7 cellular contexts compared by ENCODE assay signal in genomic region chr17:68492394-68493054, GRCh38. TPM values are rescaled to one million over a fixed set of nuclear protein-coding genes. Genes with fewer than 3 reads are reported as not detected.
A peak's percentile ranks its signal among the peaks of the same experiment; 100 is the strongest.
DNase-seq lines count a peak whose midpoint lies in the region; ATAC-seq and TF ChIP-seq lines count a peak whose summit lies in the region.
"Not testable (repeated sequence)": the region's sequence is repeated elsewhere in the genome, so short reads cannot be mapped to it uniquely, and the experiment has no call there.

No MANE protein-coding gene starts in this region.

- H3K36me3 Mint-ChIP-seq in IgD-negative memory B cell = not testable (repeated sequence)

- H3K9me3 Mint-ChIP-seq in IgD-negative memory B cell = not testable (repeated sequence)

- not testable (repeated sequence) for H3K18ac ChIP-seq in trophoblast cell (ENCODE audit: low read length)

- TF ChIP-seq POLR2A in heart left ventricle (IDR thresholded peaks at IDR 0.05); suprapubic skin (IDR thresholded peaks at IDR 0.05): not testable (repeated sequence)

- intact Hi-C loops in colonic mucosa (cut with DNase I); heart left ventricle (cut with DNase I); lower lobe of right lung (cut with DNase I): not testable (repeated sequence)

- not testable (repeated sequence) for H3K4me1 ChIP-seq in colonic mucosa; trophoblast cell (ENCODE audit: control insufficient read depth in 1 of 2, insufficient read depth in 2 of 2, low read length in 2 of 2)
- peaks cover 0 to 59% (median 26%) of the 10 kb centered on the region in 12 donors for H3K4me1 ChIP-seq in heart left ventricle
- H3K4me1 ChIP-seq in lower lobe of right lung = peaks cover 51% of the 10 kb centered on the region
- H3K4me1 ChIP-seq in suprapubic skin = peaks cover 32% of the 10 kb centered on the region

- H3K27me3 ChIP-seq in colonic mucosa; heart left ventricle; lower lobe of right lung (ENCODE audit: low read depth); trophoblast cell (ENCODE audit: insufficient read depth, low read length); suprapubic skin: not testable (repeated sequence)

- peak overlapping the region in 1 of 2 donors; percentile 43 for H3K9ac ChIP-seq in colonic mucosa (ENCODE audit: low read depth in 2 of 2, low read length in 2 of 2)
- H3K9ac ChIP-seq in trophoblast cell (ENCODE audit: low read length) = not testable (repeated sequence)

- not testable (repeated sequence) for H3K79me1 ChIP-seq in trophoblast cell (ENCODE audit: low read length)

- not testable (repeated sequence) for H2BK12ac ChIP-seq in trophoblast cell (ENCODE audit: low read length)

- not testable (repeated sequence) for H3K36me3 ChIP-seq in colonic mucosa; heart left ventricle; lower lobe of right lung; trophoblast cell (ENCODE audit: control insufficient read depth in 1 of 2, insufficient read depth in 2 of 2, low read length in 2 of 2); suprapubic skin

- H3K4me2 ChIP-seq in trophoblast cell (ENCODE audit: low read length) = not testable (repeated sequence)

- not testable (repeated sequence) for H4K91ac ChIP-seq in trophoblast cell (ENCODE audit: low read depth, low read length)

- not testable (repeated sequence) for H4K8ac ChIP-seq in trophoblast cell (ENCODE audit: low read depth, low read length)

- not testable (repeated sequence) for DNase-seq in colonic mucosa; heart left ventricle; lower lobe of right lung; trophoblast cell; suprapubic skin (ENCODE audit: low spot score in 2 of 2)

- H3K79me2 ChIP-seq in trophoblast cell (ENCODE audit: control insufficient read depth, insufficient read depth, low read length, poor library complexity) = not testable (repeated sequence)

- TF ChIP-seq EP300 in suprapubic skin (IDR thresholded peaks at IDR 0.05) = not testable (repeated sequence)

- WGBS in heart left ventricle, 4 donors = 90 to 95% (median 93%) methylated on average over 8 of the region's 8 CpGs
- WGBS in trophoblast cell (ENCODE audit: extremely low coverage, insufficient coverage, insufficient read length) = no CpG with 5 or more reads among the region's 8 CpGs
- WGBS in suprapubic skin = 70% methylated on average over 8 of the region's 8 CpGs

- peak overlapping the region; percentile 14 to 64 (median 53) for H3K27ac Mint-ChIP-seq in IgD-negative memory B cell

- H3K14ac ChIP-seq in trophoblast cell (ENCODE audit: low read length) = not testable (repeated sequence)

- peak in 1 of 4 donors; percentile 2 for ATAC-seq in heart left ventricle
- ATAC-seq in lower lobe of right lung = peak; percentile 52 to 65

- peaks cover 19 to 30% (median 27%) of the 10 kb centered on the region in 3 donors for H3K4me1 Mint-ChIP-seq in IgD-negative memory B cell

- H3K27me3 Mint-ChIP-seq in IgD-negative memory B cell = not testable (repeated sequence)

- not testable (repeated sequence) for H2BK5ac ChIP-seq in trophoblast cell (ENCODE audit: low read depth, low read length, poor library complexity)

- H4K12ac ChIP-seq in trophoblast cell (ENCODE audit: low read depth, low read length) = not testable (repeated sequence)

- not testable (repeated sequence) for TF ChIP-seq CTCF in VCaP (conservative IDR thresholded peaks at IDR 0.05); colonic mucosa (IDR thresholded peaks at IDR 0.05); heart left ventricle (IDR thresholded peaks at IDR 0.05); lower lobe of right lung (IDR thresholded peaks at IDR 0.05); suprapubic skin (IDR thresholded peaks at IDR 0.05)

- H2BK120ac ChIP-seq in trophoblast cell (ENCODE audit: insufficient read depth, low read length, poor library complexity) = not testable (repeated sequence)

- peak overlapping the region in 2 of 4 donors; percentile 5 to 17 for H3K4me3 Mint-ChIP-seq in IgD-negative memory B cell

- H3K4me3 ChIP-seq in colonic mucosa; heart left ventricle; trophoblast cell (ENCODE audit: low read depth, low read length); suprapubic skin: not testable (repeated sequence)
- H3K4me3 ChIP-seq in lower lobe of right lung = peak overlapping the region; percentile 12

- H3K23ac ChIP-seq in trophoblast cell (ENCODE audit: low read length) = peak overlapping the region; percentile 30

- H3K27ac ChIP-seq in VCaP (peak overlapping the region; percentile 62), colonic mucosa (peak overlapping the region; percentile 34), heart left ventricle (peak overlapping the region in 9 of 12 donors; percentile 9 to 72 (median 54)), lower lobe of right lung (peak overlapping the region; percentile 62), suprapubic skin (peak overlapping the region; percentile 82)
- H3K27ac ChIP-seq in trophoblast cell (ENCODE audit: low read depth, low read length) = not testable (repeated sequence)

- H3K4ac ChIP-seq in trophoblast cell (ENCODE audit: low read depth, low read length) = not testable (repeated sequence)

- H3K9me3 ChIP-seq in colonic mucosa; heart left ventricle; lower lobe of right lung; trophoblast cell (ENCODE audit: insufficient read depth, low read depth, low read length); suprapubic skin: not testable (repeated sequence)

- not testable (repeated sequence) for H2AK5ac ChIP-seq in trophoblast cell (ENCODE audit: low read length)

- H2AFZ ChIP-seq in trophoblast cell (ENCODE audit: insufficient read depth, low read length, poor library complexity) = not testable (repeated sequence)

RNA-seq across cellular contexts. Expression of gene PRKAR1A, which starts 19.7 kb away (rescaled TPM):
- polyA plus RNA-seq in IgD-negative memory B cell (175 TPM), heart left ventricle (100 to 1,000 TPM; 192 to 904 TPM)
- total RNA-seq in colonic mucosa (100 to 1,000 TPM; 133 to 168 TPM), heart left ventricle (1,000 to 10,000 TPM in 3 of 9 donors, 100 to 1,000 TPM in 6; 435 to 1,392 (median 837) TPM), lower lobe of right lung (374 TPM), suprapubic skin (100 to 1,000 TPM; 245 to 286 (median 264) TPM)
- 96.5 and 106 TPM in 2 replicates for polyA plus RNA-seq in trophoblast cell (2013)

RNA-seq across cellular contexts. Expression of gene WIPI1, which starts 35.2 kb away (rescaled TPM):
- polyA plus RNA-seq in IgD-negative memory B cell (6.7 TPM), heart left ventricle (100 to 1,000 TPM in 1 of 2 donors, 10 to 100 TPM in 1; 57.1 to 128 TPM)
- total RNA-seq in colonic mucosa (10 to 100 TPM; 77.1 to 79.1 TPM), heart left ventricle (100 to 1,000 TPM in 5 of 9 donors, 10 to 100 TPM in 4; 68.6 to 145 (median 103) TPM), lower lobe of right lung (37.5 TPM), suprapubic skin (10 to 100 TPM; 19.3 to 35.1 (median 27.8) TPM)
- 104 and 108 TPM in 2 replicates for polyA plus RNA-seq in trophoblast cell (2013)
